ENCODE assay signal across 8 cellular contexts in genomic region chr14:97218713-97219355, GRCh38.
A peak's percentile ranks its signal among the peaks of the same experiment; 100 is the strongest.
DNase-seq lines count a peak whose midpoint lies in the region; ATAC-seq and TF ChIP-seq lines count a peak whose summit lies in the region.

No MANE protein-coding gene starts in this region.

- H3K4me2 ChIP-seq in SK-N-SH = peak overlapping the region; percentile 52; the same call in 1 of the 2 replicates
- peak overlapping the region; percentile 65 for H3K4me2 ChIP-seq in mesendoderm (ENCODE audit: low read length)

- no peak overlapping the region for H3K23ac ChIP-seq in mesendoderm (ENCODE audit: low read length)

- WGBS in SK-N-SH (ENCODE audit: low lambda C conversion rate) = 9% methylated on average over 37 of the region's 49 CpGs
- no CpG with 5 or more reads among the region's 49 CpGs for WGBS in mesendoderm (ENCODE audit: extremely low coverage, insufficient coverage, low lambda C conversion rate)
- 2% methylated on average over 23 of the region's 49 CpGs for WGBS in suprapubic skin

- H2BK120ac ChIP-seq in mesendoderm (ENCODE audit: low read depth, low read length) = no peak overlapping the region

- TF ChIP-seq EP300 in SK-N-SH (IDR thresholded peaks at IDR 0.05; ENCODE audit: borderline replicate concordance in 1 of 2, low read depth in 1 of 2, low read length in 1 of 2) (no peak), suprapubic skin (IDR thresholded peaks at IDR 0.05) (no peak)

- no peaks in the 10 kb centered on the region for H3F3A ChIP-seq in SK-N-SH (replicated peaks; ENCODE audit: insufficient read depth)

- H4K20me1 ChIP-seq in SK-N-SH (ENCODE audit: insufficient read depth) = no peaks in the 10 kb centered on the region

- no peak for TF ChIP-seq CTCF in SK-N-SH (IDR thresholded peaks at IDR 0.05)
- TF ChIP-seq CTCF in suprapubic skin (IDR thresholded peaks at IDR 0.05) = no peak

- no peak overlapping the region for H2AK5ac ChIP-seq in mesendoderm (ENCODE audit: low read length)

- peaks cover 0 to 20% of the 10 kb centered on the region in 2 experiments; a peak in 2 of 4 replicates for H3K4me1 ChIP-seq in SK-N-SH (ENCODE audit: control insufficient read depth in 1 of 2, insufficient read depth in 2 of 2, low read depth in 1 of 2, low read length in 1 of 2)
- H3K4me1 ChIP-seq in adipocyte (ENCODE audit: control insufficient read depth, insufficient read depth, low read length) = peaks cover 9% of the 10 kb centered on the region
- H3K4me1 ChIP-seq in mesendoderm (ENCODE audit: control insufficient read depth, low read depth, low read length) = no peaks in the 10 kb centered on the region
- peaks cover 29% of the 10 kb centered on the region for H3K4me1 ChIP-seq in suprapubic skin

- no peak overlapping the region for H4K8ac ChIP-seq in mesendoderm (ENCODE audit: low read depth, low read length)

- CTCF ChIA-PET in SK-N-SH (lab: Yijun Ruan, JAX) = no interaction called here

- ATAC-seq in SK-N-SH treated with all-trans-retinoic acid at 6 μM for 48 hours (no peak), GM19395 (IDR thresholded peaks at IDR 0.05; ENCODE audit: unreplicated experiment) (no peak), HG02610 (IDR thresholded peaks at IDR 0.05; ENCODE audit: unreplicated experiment) (no peak)

- no peaks in the 10 kb centered on the region for H3K36me3 ChIP-seq in SK-N-SH (replicated peaks in 1 of 2; ENCODE audit: control insufficient read depth in 1 of 2, insufficient read depth in 2 of 2, low read length in 1 of 2)
- no peaks in the 10 kb centered on the region for H3K36me3 ChIP-seq in adipocyte (ENCODE audit: control insufficient read depth, insufficient read depth, low read length, severe bottlenecking)
- no peaks in the 10 kb centered on the region for H3K36me3 ChIP-seq in mesendoderm (ENCODE audit: control insufficient read depth, insufficient read depth, low read length)
- H3K36me3 ChIP-seq in suprapubic skin = no peaks in the 10 kb centered on the region

- H3K27ac ChIP-seq in SK-N-SH (ENCODE audit: low read depth in 2 of 2, low read length in 1 of 2) (no peak overlapping the region), mesendoderm (ENCODE audit: low read depth, low read length) (no peak overlapping the region), suprapubic skin (no peak overlapping the region)

- no peaks in the 10 kb centered on the region for H3K9me2 ChIP-seq in SK-N-SH

- H3K79me2 ChIP-seq in SK-N-SH (ENCODE audit: insufficient read depth) = no peaks in the 10 kb centered on the region
- no peaks in the 10 kb centered on the region for H3K79me2 ChIP-seq in mesendoderm (ENCODE audit: control insufficient read depth, insufficient read depth, low read length)

- peak overlapping the region; percentile 41; the same call in 1 of the 2 replicates for H2AFZ ChIP-seq in SK-N-SH (ENCODE audit: low read depth)

- no peak overlapping the region for H3K4me3 ChIP-seq in SK-N-SH (ENCODE audit: low read depth in 2 of 2, low read length in 1 of 2)
- peak overlapping the region; percentile 74 for H3K4me3 ChIP-seq in adipocyte (ENCODE audit: low read length)
- peak overlapping the region; percentile 50 for H3K4me3 ChIP-seq in mesendoderm (ENCODE audit: low read length)
- peak overlapping the region; percentile 47 for H3K4me3 ChIP-seq in suprapubic skin

- no peak overlapping the region for H2BK15ac ChIP-seq in mesendoderm (replicated peaks; ENCODE audit: low read depth)

- H4K5ac ChIP-seq in mesendoderm (ENCODE audit: low read length) = no peak overlapping the region

- no peak overlapping the region for H3K4ac ChIP-seq in mesendoderm (ENCODE audit: low read depth, low read length)

- POLR2A ChIA-PET in SK-N-SH (lab: Yijun Ruan, JAX) = no interaction called here

- H3K9ac ChIP-seq in SK-N-SH = no peak overlapping the region
- peak overlapping the region; percentile 39 for H3K9ac ChIP-seq in adipocyte (ENCODE audit: low read length)
- H3K9ac ChIP-seq in mesendoderm (ENCODE audit: low read length) = peak overlapping the region; percentile 78

- TF ChIP-seq POLR2A in suprapubic skin (IDR thresholded peaks at IDR 0.05) = no peak

- H2BK5ac ChIP-seq in mesendoderm (ENCODE audit: low read length) = peak overlapping the region; percentile 4

- H3K79me1 ChIP-seq in mesendoderm (ENCODE audit: low read length) = no peaks in the 10 kb centered on the region

- TF ChIP-seq RAD21 in SK-N-SH (IDR thresholded peaks at IDR 0.05; ENCODE audit: low read length) = no peak

- H3K56ac ChIP-seq in mesendoderm (ENCODE audit: low read length) = peak overlapping the region; percentile 92

- DNase-seq in SK-N-SH (peak; percentile 19), adipocyte (ENCODE audit: low read depth) (no peak), mesendoderm (peak; percentile 78), suprapubic skin (ENCODE audit: low spot score in 2 of 2) (no peak), NCI-H2081 (lab: John Stamatoyannopoulos, UW) (no peak)

- H3K9me3 ChIP-seq in SK-N-SH (no peaks in the 10 kb centered on the region), adipocyte (ENCODE audit: control insufficient read depth, low read length) (no peaks in the 10 kb centered on the region), suprapubic skin (no peaks in the 10 kb centered on the region)

- H3K27me3 ChIP-seq in SK-N-SH (ENCODE audit: insufficient read depth) (peaks cover 34% of the 10 kb centered on the region), adipocyte (replicated peaks; ENCODE audit: control insufficient read depth, insufficient read depth, low read length) (peaks cover 32% of the 10 kb centered on the region), mesendoderm (ENCODE audit: insufficient read depth, low read length, poor library complexity) (no peaks in the 10 kb centered on the region), suprapubic skin (peaks cover 36% of the 10 kb centered on the region)

- peak overlapping the region; percentile 45 for H3K18ac ChIP-seq in mesendoderm (ENCODE audit: low read length)

TF ChIP-seq in SK-N-SH, 30 proteins besides CTCF, POLR2A, EP300 and RAD21:
- TF ChIP-seq NFIC (IDR thresholded peaks at IDR 0.05; ENCODE audit: borderline replicate concordance) (no peak), EZH2phosphoT487 (IDR thresholded peaks at IDR 0.05; ENCODE audit: borderline replicate concordance, low read depth) (no peak), GABPA (IDR thresholded peaks at IDR 0.05; ENCODE audit: low read depth) (no peak), MAX (IDR thresholded peaks at IDR 0.05; ENCODE audit: low read depth) (no peak), TCF12 (IDR thresholded peaks at IDR 0.05) (no peak), RXRA (IDR thresholded peaks at IDR 0.05; ENCODE audit: borderline replicate concordance, low read depth) (no peak), FOXM1 (IDR thresholded peaks at IDR 0.05; ENCODE audit: low read depth) (no peak), TEAD4 (IDR thresholded peaks at IDR 0.05; ENCODE audit: borderline replicate concordance, insufficient read depth) (no peak)

TF ChIP-seq in SK-N-SH treated with all-trans-retinoic acid at 6 μM for 48 hours, 23 proteins besides CTCF, POLR2A, EP300 and RAD21:
- TF ChIP-seq TCF4 (CRISPR knock-in tag; IDR thresholded peaks at IDR 0.05; ENCODE audit: borderline replicate concordance) (no peak), ARNTL (CRISPR knock-in tag; IDR thresholded peaks at IDR 0.05; ENCODE audit: borderline replicate concordance, low read depth) (no peak), GLIS3 (CRISPR knock-in tag; IDR thresholded peaks at IDR 0.05) (no peak), PATZ1 (CRISPR knock-in tag; IDR thresholded peaks at IDR 0.05; ENCODE audit: borderline replicate concordance) (no peak), CSDC2 (CRISPR knock-in tag; IDR thresholded peaks at IDR 0.05) (no peak), ZFP30 (CRISPR knock-in tag; IDR thresholded peaks at IDR 0.05) (no peak), ZNF70 (CRISPR knock-in tag; IDR thresholded peaks at IDR 0.05) (no peak)

Comparison
In these comparisons a context has a peak if more than half of its experiments do, and no peak if none do; other contexts are left out.
1. DNase-seq: peak in SK-N-SH (single experiment) and mesendoderm (single experiment); none in adipocyte (single experiment), suprapubic skin (0 of 2) and NCI-H2081 (0 of 2).
2. H3K4me3 ChIP-seq: peak in adipocyte (single experiment), mesendoderm (single experiment) and suprapubic skin (single experiment); none in SK-N-SH (0 of 2).